Comparison of ENCODE assay signal across 17 cellular contexts in genomic region chr13:42549555-42549941, GRCh38. TPM values are rescaled to one million over a fixed set of nuclear protein-coding genes. Genes with fewer than 3 reads are reported as not detected.
DNase-seq lines count a peak whose midpoint lies in the region; ATAC-seq, FAIRE-seq and TF ChIP-seq lines count a peak whose summit lies in the region.
"Had no signal": no experiment of that assay in that cellular context is flagged by ENCODE, and none has a peak within 500 bp of the region (broad histone marks: within the 10 kb centered on the region; RNA-seq: fewer than 3 reads in every experiment).

No MANE protein-coding gene starts in this region.

- no peaks in the 10 kb centered on the region for H3K36me3 ChIP-seq in left lung
- H3K36me3 ChIP-seq: brain microvascular endothelial cell, neutrophil had no signal

- ATAC-seq in GM19467 (IDR thresholded peaks at IDR 0.05; ENCODE audit: unreplicated experiment) (peak; percentile 6), HG02610 (IDR thresholded peaks at IDR 0.05; ENCODE audit: unreplicated experiment) (no peak), left lung (no peak)
- ATAC-seq: PC-3 had no signal

- no peak for TF ChIP-seq POLR2A in GM12891 (IDR thresholded peaks at IDR 0.05; ENCODE audit: low read depth, low read length)

- TF ChIP-seq CTCF in C4-2B (conservative IDR thresholded peaks at IDR 0.05) (no peak), left lung (IDR thresholded peaks at IDR 0.05) (no peak)

- peaks cover 10 to 15% (median 13%) of the 10 kb centered on the region in 3 donors for H3K4me1 Mint-ChIP-seq in IgD-negative memory B cell

- H3K36me3 Mint-ChIP-seq in IgD-negative memory B cell = peaks cover 2% of the 10 kb centered on the region

- H3K27me3 Mint-ChIP-seq in IgD-negative memory B cell = no peaks in the 10 kb centered on the region

- H3K27ac ChIP-seq in C4-2B (peak overlapping the region; percentile 79), left lung (no peak overlapping the region)
- H3K27ac ChIP-seq: neutrophil, SK-N-MC had no signal

- H3K9me3 ChIP-seq in left lung = no peaks in the 10 kb centered on the region
- H3K9me3 ChIP-seq: neutrophil had no signal

- no peaks in the 10 kb centered on the region for H3K9me3 Mint-ChIP-seq in IgD-negative memory B cell
- H3K9me3 Mint-ChIP-seq: activated naive CD4-positive, alpha-beta T cell treated with anti-CD3 and anti-CD28 coated beads for 36 hours had no signal

- DNase-seq in left kidney (ENCODE audit: low read depth, low spot score) (peak; percentile 31), left lung (no peak), GM12891 (ENCODE audit: insufficient read length, low spot score) (no peak), NCI-H774 (lab: John Stamatoyannopoulos, UW) (no peak)
- DNase-seq: activated naive CD4-positive, alpha-beta T cell treated with anti-CD3 and anti-CD28 coated beads for 36 hours; brain microvascular endothelial cell; effector CD4-positive, alpha-beta T cell; mesendoderm; NCI-H1694; NCI-H446 treated with DMSO at 0.1 percent for 48 hours; PC-3 had no signal

- no peaks in the 10 kb centered on the region for H3K27me3 ChIP-seq in left lung
- H3K27me3 ChIP-seq: brain microvascular endothelial cell, neutrophil had no signal

- no peak overlapping the region for H3K4me3 ChIP-seq in left lung
- H3K4me3 ChIP-seq: SK-N-MC had no signal

- no peaks in the 10 kb centered on the region for H3K4me1 ChIP-seq in left lung

- H3K27ac Mint-ChIP-seq in IgD-negative memory B cell = peak overlapping the region in 2 of 3 donors; percentile 25 to 29
- H3K27ac Mint-ChIP-seq: activated naive CD4-positive, alpha-beta T cell treated with anti-CD3 and anti-CD28 coated beads for 36 hours had no signal

- H3K4me3 Mint-ChIP-seq in IgD-negative memory B cell = peak overlapping the region in 2 of 4 donors; percentile 29 to 69
- H3K4me3 Mint-ChIP-seq: activated naive CD4-positive, alpha-beta T cell treated with anti-CD3 and anti-CD28 coated beads for 36 hours had no signal

- FAIRE-seq in GM12891 (lab: Jason Lieb, UNC) = no peak

- intact Hi-C loops in left lung (cut with DNase I) = no loop called here

TF ChIP-seq in GM12891, 5 proteins besides CTCF, POLR2A, EP300 and RAD21:
- no peak for TF ChIP-seq TAF1 (IDR thresholded peaks at IDR 0.05; ENCODE audit: low read depth, low read length)
- TF ChIP-seq SPI1 (IDR thresholded peaks at IDR 0.05; ENCODE audit: low read depth, low read length) = no peak
- TF ChIP-seq POU2F2 (IDR thresholded peaks at IDR 0.05; ENCODE audit: low read depth, low read length) = no peak
- TF ChIP-seq PAX5 (IDR thresholded peaks at IDR 0.05; ENCODE audit: insufficient read depth, low read length, severe bottlenecking) = no peak
- no peak for TF ChIP-seq POLR2AphosphoS5 (IDR thresholded peaks at IDR 0.05; ENCODE audit: low read depth, low read length)

RNA-seq across cellular contexts. Expression of gene TNFSF11, which starts 24.4 kb away (rescaled TPM):
- polyA plus RNA-seq in IgD-negative memory B cell = not detected
- total RNA-seq in left lung = 1 to 10 TPM in 1 of 2 donors, not detected in 1; 1.1 TPM
- polyA plus RNA-seq in GM12891 (2012; ENCODE audit: low read depth, missing spikeins) = 22.4 TPM
- total RNA-seq: PC-3 had no signal
